ENCODE assay signal across 8 cellular contexts in the genomic region with DNA sequence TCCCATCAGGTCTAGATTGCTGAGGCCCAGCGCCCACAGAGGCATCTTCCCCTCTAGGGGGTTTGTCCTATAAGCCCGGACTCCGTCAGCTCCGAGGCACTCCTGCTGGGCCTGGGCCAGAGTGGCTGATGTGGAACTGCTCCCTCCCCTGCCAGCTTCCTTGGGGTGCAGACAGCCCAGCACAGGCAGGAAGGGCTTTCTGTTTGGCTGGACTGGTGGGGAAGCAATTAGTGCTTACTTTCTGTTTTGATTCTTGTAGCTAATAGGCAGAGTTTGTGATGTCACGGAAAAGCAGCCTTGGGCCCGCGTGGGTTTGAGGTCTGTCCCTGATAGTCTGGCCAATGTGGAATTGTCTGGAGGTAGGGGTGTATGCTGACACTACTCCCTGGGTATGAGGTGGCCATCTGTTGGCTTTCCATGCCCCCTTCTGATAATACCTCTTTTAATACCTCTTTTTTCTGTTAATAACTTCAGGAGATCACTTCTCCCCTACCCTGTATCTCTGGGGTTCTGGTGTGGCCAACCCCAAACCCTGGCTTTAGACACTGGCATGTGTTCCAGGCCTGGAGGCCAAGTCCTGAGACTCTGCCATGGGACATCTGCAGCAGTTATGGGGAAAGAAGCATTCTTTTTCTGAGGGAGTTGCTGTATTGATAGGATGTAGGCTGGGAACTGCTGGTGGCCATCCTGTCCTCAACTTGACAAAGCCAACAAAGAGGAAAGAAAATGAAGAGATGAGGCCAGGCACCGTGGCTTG.
DNase-seq lines count a peak whose midpoint lies in the region; ATAC-seq, FAIRE-seq and TF ChIP-seq lines count a peak whose summit lies in the region.

No MANE protein-coding gene starts in this region.

- 73 to 83% methylated on average over 8 of the region's 8 CpGs for WGBS in pancreas, 2 donors

- H3K27ac ChIP-seq in pancreas = peak overlapping the region; percentile 41 to 89 (median 74)

- H3K9me3 ChIP-seq in pancreas = no peaks in the 10 kb centered on the region

- peaks cover 6 to 9% (median 7%) of the 10 kb centered on the region in 3 donors for H3K4me1 ChIP-seq in pancreas

- TF ChIP-seq CTCF in NB4 (IDR thresholded peaks at IDR 0.05; ENCODE audit: low read depth, low read length) = no peak
- no peak for TF ChIP-seq CTCF in pancreas (IDR thresholded peaks at IDR 0.05)

- intact Hi-C loops in pancreas (cut with DNase I) = no loop called here

- DNase-seq in CD1c-positive myeloid dendritic cell (ENCODE audit: extremely low spot score) = peak; percentile 71
- DNase-seq in NB4 (ENCODE audit: low read depth) = peak; percentile 72
- no peak for DNase-seq in pancreas
- no peak for DNase-seq in HuH-7 (ENCODE audit: low spot score)
- no peak for DNase-seq in stimulated activated CD4-positive, alpha-beta T cell treated with anti-CD3 and anti-CD28 coated beads, Interleukin-12 subunit alpha, Interleukin-12 subunit beta, amount 100 ng/mL, for 4 hours

- H3K4me3 ChIP-seq in NB4 (ENCODE audit: low read depth, low read length) = peak overlapping the region; percentile 21
- no peak overlapping the region for H3K4me3 ChIP-seq in pancreas

- ATAC-seq in esophagus mucosa (peak; percentile 35), pancreas (peak in 3 of 4 donors; percentile 25 to 62 (median 54)), GM19455 (IDR thresholded peaks at IDR 0.05; ENCODE audit: unreplicated experiment) (no peak), GM18502 (IDR thresholded peaks at IDR 0.05; ENCODE audit: poor library complexity, unreplicated experiment) (no peak)

- no peak for TF ChIP-seq POLR2A in NB4 (IDR thresholded peaks at IDR 0.05; ENCODE audit: extremely low read depth, insufficient read length)

- H3K27me3 ChIP-seq in pancreas = no peaks in the 10 kb centered on the region

- no peaks in the 10 kb centered on the region for H3K36me3 ChIP-seq in pancreas

- no peak for FAIRE-seq in pancreas (lab: Jason Lieb, UNC)

Comparison
In these comparisons a context has a peak if more than half of its experiments do, and no peak if none do; other contexts are left out.
1. DNase-seq: peak in CD1c-positive myeloid dendritic cell (single experiment) and NB4 (single experiment); none in pancreas (0 of 6), HuH-7 (single experiment) and stimulated activated CD4-positive, alpha-beta T cell treated with anti-CD3 and anti-CD28 coated beads, Interleukin-12 subunit alpha, Interleukin-12 subunit beta, amount 100 ng/mL, for 4 hours (single experiment).
2. ATAC-seq: peak in esophagus mucosa (single experiment) and pancreas (3 of 4); none in GM19455 (single experiment) and GM18502 (single experiment).